ENCODE assay signal across 1 cellular context in the genomic region with DNA sequence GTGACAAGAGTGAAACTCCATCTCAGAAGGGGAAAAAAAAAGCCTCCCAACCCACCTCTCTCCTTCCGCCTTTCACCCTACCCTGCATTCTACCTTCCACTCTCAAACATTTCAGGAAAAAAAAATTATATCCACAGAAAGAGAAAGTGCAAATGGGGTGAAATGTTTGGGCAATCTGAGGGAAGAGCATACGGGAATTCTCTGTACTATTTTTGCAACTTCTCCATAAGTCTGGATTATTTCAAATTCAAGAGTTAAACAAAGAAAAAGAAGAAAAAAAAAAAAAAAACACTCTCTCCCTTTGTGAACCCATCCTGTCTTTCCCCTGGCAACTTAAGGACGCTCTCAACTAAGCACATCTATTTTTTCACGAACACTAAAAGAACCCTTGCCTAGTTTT.
TF ChIP-seq lines count a peak whose summit lies in the region.

No MANE protein-coding gene starts in this region.

TF ChIP-seq in SK-N-SH treated with all-trans-retinoic acid at 6 μM for 48 hours, 23 proteins besides CTCF, POLR2A, EP300 and RAD21 (continued from another document):
- TF ChIP-seq, protein P1, sequence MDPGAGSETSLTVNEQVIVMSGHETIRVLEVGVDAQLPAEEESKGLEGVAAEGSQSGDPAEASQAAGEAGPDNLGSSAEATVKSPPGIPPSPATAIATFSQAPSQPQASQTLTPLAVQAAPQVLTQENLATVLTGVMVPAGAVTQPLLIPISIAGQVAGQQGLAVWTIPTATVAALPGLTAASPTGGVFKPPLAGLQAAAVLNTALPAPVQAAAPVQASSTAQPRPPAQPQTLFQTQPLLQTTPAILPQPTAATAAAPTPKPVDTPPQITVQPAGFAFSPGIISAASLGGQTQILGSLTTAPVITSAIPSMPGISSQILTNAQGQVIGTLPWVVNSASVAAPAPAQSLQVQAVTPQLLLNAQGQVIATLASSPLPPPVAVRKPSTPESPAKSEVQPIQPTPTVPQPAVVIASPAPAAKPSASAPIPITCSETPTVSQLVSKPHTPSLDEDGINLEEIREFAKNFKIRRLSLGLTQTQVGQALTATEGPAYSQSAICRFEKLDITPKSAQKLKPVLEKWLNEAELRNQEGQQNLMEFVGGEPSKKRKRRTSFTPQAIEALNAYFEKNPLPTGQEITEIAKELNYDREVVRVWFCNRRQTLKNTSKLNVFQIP (CRISPR knock-in tag; IDR thresholded peaks at IDR 0.05; ENCODE audit: borderline replicate concordance, low read depth): no peak
- TF ChIP-seq TOX (CRISPR knock-in tag; IDR thresholded peaks at IDR 0.05; ENCODE audit: borderline replicate concordance): no peak
